8 cellular contexts compared by ENCODE assay signal in genomic region chr4:44448548-44449443, GRCh38. TPM values are rescaled to one million over a fixed set of nuclear protein-coding genes. Genes with fewer than 3 reads are reported as not detected.
DNase-seq lines count a peak whose midpoint lies in the region; ATAC-seq and TF ChIP-seq lines count a peak whose summit lies in the region.

TSS of gene KCTD8 (minus strand) at chr4:44448809.

- DNase-seq in GM12864 (ENCODE audit: low read depth) (peak; percentile 49), HCT116 (ENCODE audit: low read depth, low spot score) (no peak), MG63 (peak; percentile 77), iPS DF 19.7 (ENCODE audit: low read depth, low spot score) (peak; percentile 89), renal cortical epithelial cell (ENCODE audit: low read depth) (peak; percentile 34), GF-D8 (lab: John Stamatoyannopoulos, UW) (no peak)

- H4K20me1 ChIP-seq in HCT116 (ENCODE audit: insufficient read depth) (no peaks in the 10 kb centered on the region), SU-DHL-6 (ENCODE audit: low read depth, low read length) (no peaks in the 10 kb centered on the region)

- H3K4me2 ChIP-seq in HCT116 (ENCODE audit: low read length), result no peak within 1 kb of the TSS
- H3K4me2 ChIP-seq in SU-DHL-6 (ENCODE audit: low read depth, low read length, poor library complexity, severe bottlenecking), result no peak within 1 kb of the TSS

- H3K9me3 Mint-ChIP-seq in brain, result no peaks in the 10 kb centered on the region

- H3K36me3 Mint-ChIP-seq in brain, result no peaks in the 10 kb centered on the region

- CTCF ChIA-PET in HCT116 (lab: Charles Lee), result no interaction called here

- H3K4me1 ChIP-seq in HCT116 (ENCODE audit: control insufficient read depth in 1 of 2, insufficient read depth in 2 of 2, low read length in 2 of 2), result no peaks in the 10 kb centered on the region

- H3K27ac ChIP-seq in HCT116 (ENCODE audit: low read depth, low read length) (no peak within 1 kb of the TSS), SU-DHL-6 (ENCODE audit: low read depth, low read length) (no peak within 1 kb of the TSS)

- H2AFZ ChIP-seq in HCT116 (ENCODE audit: low read depth, low read length, poor library complexity, severe bottlenecking), result no peak within 1 kb of the TSS
- H2AFZ ChIP-seq in SU-DHL-6 (ENCODE audit: low read depth, low read length, severe bottlenecking), result peak within 1 kb of the TSS; percentile 45

- H3K27ac Mint-ChIP-seq in brain, result peak within 1 kb of the TSS in 2 of 5 experiments; percentile 11 to 47

- H3K36me3 ChIP-seq in HCT116 (ENCODE audit: control insufficient read depth in 1 of 2, insufficient read depth in 2 of 2, low read length in 2 of 2) (no peaks in the 10 kb centered on the region), MG63 (no peaks in the 10 kb centered on the region), SU-DHL-6 (ENCODE audit: low read length) (no peaks in the 10 kb centered on the region)

- H3K9me3 ChIP-seq in HCT116 (ENCODE audit: control insufficient read depth in 1 of 2, insufficient read depth in 1 of 2, low read depth in 1 of 2, low read length in 2 of 2), result peaks cover 0 to 4% of the 10 kb centered on the region in 2 experiments; a peak in 3 of 4 replicates
- H3K9me3 ChIP-seq in MG63, result no peaks in the 10 kb centered on the region
- no peaks in the 10 kb centered on the region for H3K9me3 ChIP-seq in SU-DHL-6 (ENCODE audit: insufficient read depth, low read length)

- BruUV-seq in HCT116 (replicated peaks; lab: Mats Ljungman, UMichigan), result no TSS peak

- peaks cover 80% of the 10 kb centered on the region for H3K27me3 Mint-ChIP-seq in brain

- H3K27me3 ChIP-seq in HCT116 (ENCODE audit: insufficient read depth, low read length) (no peaks in the 10 kb centered on the region), MG63 (peaks cover 17% of the 10 kb centered on the region), SU-DHL-6 (ENCODE audit: low read length) (no peaks in the 10 kb centered on the region)

- TF ChIP-seq CTCF in GM12864 (IDR thresholded peaks at IDR 0.05; ENCODE audit: low read depth, low read length, missing control alignments) (peak; percentile 79), HCT116 (IDR thresholded peaks at IDR 0.05 in 2 of 3, conservative IDR thresholded peaks at IDR 0.05 in 1 of 3; ENCODE audit: borderline replicate concordance in 1 of 3, insufficient read depth in 1 of 3, low read depth in 2 of 3, low read length in 2 of 3) (peak in 2 of 3 experiments; percentile 5 to 14; a peak in 1 of 6 replicates), SU-DHL-6 (IDR thresholded peaks at IDR 0.05; ENCODE audit: insufficient read depth, low read length, poor library complexity, severe bottlenecking) (peak; percentile 41), brain (conservative IDR thresholded peaks at IDR 0.05) (peak; percentile 73 to 84)

- intact Hi-C loops in HCT116 (cut with micrococcal nuclease), result no loop called here

- no peaks in the 10 kb centered on the region for H3K79me2 ChIP-seq in HCT116 (ENCODE audit: insufficient read depth, low read length)
- H3K79me2 ChIP-seq in SU-DHL-6 (ENCODE audit: insufficient read depth, low read length), result no peaks in the 10 kb centered on the region

- no peak within 1 kb of the TSS for H3K9ac ChIP-seq in HCT116 (ENCODE audit: low read length)
- no peak within 1 kb of the TSS for H3K9ac ChIP-seq in SU-DHL-6 (ENCODE audit: low read length)

- H3K9me2 ChIP-seq in HCT116 (ENCODE audit: insufficient read depth) (no peaks in the 10 kb centered on the region), SU-DHL-6 (replicated peaks; ENCODE audit: insufficient read depth, low read length) (no peaks in the 10 kb centered on the region)

- peaks cover 26% of the 10 kb centered on the region for H3K4me1 Mint-ChIP-seq in brain

- TF ChIP-seq POLR2A in HCT116 (IDR thresholded peaks at IDR 0.05; ENCODE audit: borderline replicate concordance, extremely low read depth, insufficient read depth, insufficient read length), result no peak

- no peaks in the 10 kb centered on the region for H3F3A ChIP-seq in SU-DHL-6 (ENCODE audit: insufficient read depth)

- peak within 1 kb of the TSS; percentile 3 for H3K4me3 ChIP-seq in GM12864 (ENCODE audit: low read depth, low read length)
- H3K4me3 ChIP-seq in HCT116 (replicated peaks in 1 of 2; ENCODE audit: low read depth in 1 of 2, low read length in 2 of 2), result no peak within 1 kb of the TSS
- peak within 1 kb of the TSS; percentile 41 for H3K4me3 ChIP-seq in MG63
- H3K4me3 ChIP-seq in SU-DHL-6 (ENCODE audit: insufficient read depth, low read length, poor library complexity, severe bottlenecking), result no peak within 1 kb of the TSS

- no peak for TF ChIP-seq RAD21 in HCT116 (IDR thresholded peaks at IDR 0.05; ENCODE audit: low read depth)

- RAD21 ChIA-PET in HCT116 (lab: Charles Lee; ENCODE audit: low non-redundant PET in 1 of 2, low total read pairs in 2 of 2, uncharacterized antibody in 2 of 2, unreplicated experiment in 2 of 2), result no interaction called here

- H3K4me3 Mint-ChIP-seq in brain, result peak within 1 kb of the TSS; percentile 85 to 90 (median 89)

- ATAC-seq in HCT116, result 0 out of 2 replicates have a peak, but pooled peaks have one; percentile 27

- POLR2A ChIA-PET in HCT116 (lab: Charles Lee), result no interaction called here

TF ChIP-seq in HCT116, 20 proteins besides CTCF, POLR2A, EP300 and RAD21:
- TF ChIP-seq CBX3 (IDR thresholded peaks at IDR 0.05; ENCODE audit: low read depth), result no peak
- TF ChIP-seq SP1 (IDR thresholded peaks at IDR 0.05; ENCODE audit: low read depth), result no peak
- TF ChIP-seq JUND (IDR thresholded peaks at IDR 0.05), result no peak
- TF ChIP-seq YY1 (IDR thresholded peaks at IDR 0.05; ENCODE audit: extremely low read depth, insufficient replicate concordance, low read depth, low read length), result no peak
- no peak for TF ChIP-seq FOSL1 (IDR thresholded peaks at IDR 0.05; ENCODE audit: low read depth)
- no peak for TF ChIP-seq REST (IDR thresholded peaks at IDR 0.05; ENCODE audit: low read depth)
- TF ChIP-seq, protein P1, sequence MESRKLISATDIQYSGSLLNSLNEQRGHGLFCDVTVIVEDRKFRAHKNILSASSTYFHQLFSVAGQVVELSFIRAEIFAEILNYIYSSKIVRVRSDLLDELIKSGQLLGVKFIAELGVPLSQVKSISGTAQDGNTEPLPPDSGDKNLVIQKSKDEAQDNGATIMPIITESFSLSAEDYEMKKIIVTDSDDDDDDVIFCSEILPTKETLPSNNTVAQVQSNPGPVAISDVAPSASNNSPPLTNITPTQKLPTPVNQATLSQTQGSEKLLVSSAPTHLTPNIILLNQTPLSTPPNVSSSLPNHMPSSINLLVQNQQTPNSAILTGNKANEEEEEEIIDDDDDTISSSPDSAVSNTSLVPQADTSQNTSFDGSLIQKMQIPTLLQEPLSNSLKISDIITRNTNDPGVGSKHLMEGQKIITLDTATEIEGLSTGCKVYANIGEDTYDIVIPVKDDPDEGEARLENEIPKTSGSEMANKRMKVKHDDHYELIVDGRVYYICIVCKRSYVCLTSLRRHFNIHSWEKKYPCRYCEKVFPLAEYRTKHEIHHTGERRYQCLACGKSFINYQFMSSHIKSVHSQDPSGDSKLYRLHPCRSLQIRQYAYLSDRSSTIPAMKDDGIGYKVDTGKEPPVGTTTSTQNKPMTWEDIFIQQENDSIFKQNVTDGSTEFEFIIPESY (IDR thresholded peaks at IDR 0.05; ENCODE audit: extremely low read depth, insufficient replicate concordance, low read length), result no peak

RNA-seq across cellular contexts. Expression of gene KCTD8, which starts in this region (rescaled TPM):
- total RNA-seq in HCT116 (2021; ENCODE audit: unreplicated experiment) (not detected), renal cortical epithelial cell (not detected in 2 replicates)
- not detected in 2 replicates for polyA plus RNA-seq in HCT116 (2012)
- total RNA-seq in MG63 (2014; rRNA removed; shearing (Covaris generic); ENCODE audit: low replicate concordance), result not detected in 2 replicates
- polyA plus RNA-seq in brain (ENCODE audit: insufficient read depth, low read depth, low replicate concordance), result 3.5 TPM

Comparison
In these comparisons a context has a peak if more than half of its experiments do, and no peak if none do; other contexts are left out.
1. Peak in ATAC-seq in HCT116; RNA of the gene not detected or under 1 TPM.
2. Peak in DNase-seq and H3K4me3 ChIP-seq in MG63; RNA of the gene not detected or under 1 TPM.
3. Peak in DNase-seq in renal cortical epithelial cell; RNA of the gene not detected or under 1 TPM.
4. DNase-seq: peak in GM12864 (single experiment) and iPS DF 19.7 (single experiment); none in HCT116 (single experiment) and GF-D8 (single experiment).
5. CTCF ChIP-seq: peak in every context shown above with its lines; median percentile 79 in GM12864; 78 in brain; 41 in SU-DHL-6; 10 in HCT116.